In genomic region chr5:167821669-167822068, GRCh38 we compare ENCODE assay signal across 23 cellular contexts.
"Had no signal": no experiment of that assay in that cellular context is flagged by ENCODE, and none has a peak within 500 bp of the region (broad histone marks: within the 10 kb centered on the region; RNA-seq: fewer than 3 reads in every experiment).

No MANE protein-coding gene starts in this region.

- H3K27ac ChIP-seq: cardiac muscle cell, gastrocnemius medialis, prostate gland, tibial artery had no signal

- H3K9me3 Mint-ChIP-seq: activated B cell treated with CpG ODN at 0.5 μM for 24 hours; activated naive CD8-positive, alpha-beta T cell treated with anti-CD3 and anti-CD28 coated beads for 36 hours; dendritic cell treated with granulocyte-macrophage colony-stimulating factor and Interleukin-4, amounts not matched to agents 40 ng/mL and 50 ng/mL, for 4 days had no signal

- H3K36me3 ChIP-seq: cardiac muscle cell, gastrocnemius medialis, prostate gland, tibial artery had no signal

- H3K4me1 ChIP-seq: gastrocnemius medialis, prostate gland had no signal

- H3K27me3 Mint-ChIP-seq: activated B cell treated with CpG ODN at 0.5 μM for 24 hours; activated naive CD8-positive, alpha-beta T cell treated with anti-CD3 and anti-CD28 coated beads for 36 hours; memory B cell; T-helper 17 cell had no signal

- H3K4me1 Mint-ChIP-seq: activated B cell treated with CpG ODN at 0.5 μM for 24 hours; activated CD4-positive, alpha-beta T cell treated with anti-CD3 and anti-CD28 coated beads for 36 hours; activated naive CD8-positive, alpha-beta T cell treated with anti-CD3 and anti-CD28 coated beads for 36 hours; memory B cell; T-helper 17 cell had no signal

- H3K9me3 ChIP-seq: gastrocnemius medialis, mucosa of descending colon, prostate gland, tibial artery had no signal

- H3K36me3 Mint-ChIP-seq: activated naive CD8-positive, alpha-beta T cell treated with anti-CD3 and anti-CD28 coated beads for 36 hours; memory B cell had no signal

- DNase-seq: activated B cell treated with CpG ODN at 0.5 μM for 24 hours; activated CD4-positive, alpha-beta T cell treated with anti-CD3 and anti-CD28 coated beads for 36 hours; activated CD4-positive, alpha-beta T cell treated with anti-CD3 and anti-CD28 coated beads, Interleukin-2, amount 50 U/mL, for 48 hours; activated CD8-positive, alpha-beta memory T cell treated with anti-CD3 and anti-CD28 coated beads, Interleukin-2, amount 50 U/mL, for 48 hours; activated naive CD4-positive, alpha-beta T cell treated with Interleukin-2 at 50 U/mL for 16 hours; activated naive CD8-positive, alpha-beta T cell treated with anti-CD3 and anti-CD28 coated beads for 36 hours; activated T-cell treated with anti-CD3 and anti-CD28 coated beads, Interleukin-2, amount 50 U/mL, for 48 hours; effector CD4-positive, alpha-beta T cell; gastrocnemius medialis; head of caudate nucleus; hypothalamus; left cardiac atrium; mucosa of descending colon; stimulated activated CD4-positive, alpha-beta T cell treated with anti-CD3 and anti-CD28 coated beads, Interleukin-12 subunit alpha, Interleukin-12 subunit beta, amount 100 ng/mL, for 4 hours; stimulated activated CD4-positive, alpha-beta T cell treated with anti-CD3 and anti-CD28 coated beads, Interleukin-4, amount 100 ng/mL, for 4 hours; stimulated activated naive CD8-positive, alpha-beta T cell treated with anti-CD3 and anti-CD28 coated beads, Interleukin-15, Interleukin-2, amounts not matched to agents 100 U/mL and 50 U/mL, for 24 hours; SW 1271; T-helper 17 cell; tibial artery had no signal

- H3K4me3 Mint-ChIP-seq: activated B cell treated with CpG ODN at 0.5 μM for 24 hours; activated CD4-positive, alpha-beta T cell treated with anti-CD3 and anti-CD28 coated beads for 36 hours; activated naive CD8-positive, alpha-beta T cell treated with anti-CD3 and anti-CD28 coated beads for 36 hours; dendritic cell treated with granulocyte-macrophage colony-stimulating factor and Interleukin-4, amounts not matched to agents 40 ng/mL and 50 ng/mL, for 4 days; memory B cell; T-helper 17 cell had no signal

- H3K27ac Mint-ChIP-seq: activated B cell treated with CpG ODN at 0.5 μM for 24 hours; activated CD4-positive, alpha-beta T cell treated with anti-CD3 and anti-CD28 coated beads for 36 hours; activated naive CD8-positive, alpha-beta T cell treated with anti-CD3 and anti-CD28 coated beads for 36 hours; dendritic cell treated with granulocyte-macrophage colony-stimulating factor and Interleukin-4, amounts not matched to agents 40 ng/mL and 50 ng/mL, for 4 days; memory B cell; T-helper 17 cell had no signal

- H3K4me3 ChIP-seq: cardiac muscle cell, gastrocnemius medialis, mucosa of descending colon, prostate gland, tibial artery had no signal

- H3K27me3 ChIP-seq: cardiac muscle cell, gastrocnemius medialis, tibial artery had no signal
